1 cellular context compared by ENCODE assay signal in the genomic region with DNA sequence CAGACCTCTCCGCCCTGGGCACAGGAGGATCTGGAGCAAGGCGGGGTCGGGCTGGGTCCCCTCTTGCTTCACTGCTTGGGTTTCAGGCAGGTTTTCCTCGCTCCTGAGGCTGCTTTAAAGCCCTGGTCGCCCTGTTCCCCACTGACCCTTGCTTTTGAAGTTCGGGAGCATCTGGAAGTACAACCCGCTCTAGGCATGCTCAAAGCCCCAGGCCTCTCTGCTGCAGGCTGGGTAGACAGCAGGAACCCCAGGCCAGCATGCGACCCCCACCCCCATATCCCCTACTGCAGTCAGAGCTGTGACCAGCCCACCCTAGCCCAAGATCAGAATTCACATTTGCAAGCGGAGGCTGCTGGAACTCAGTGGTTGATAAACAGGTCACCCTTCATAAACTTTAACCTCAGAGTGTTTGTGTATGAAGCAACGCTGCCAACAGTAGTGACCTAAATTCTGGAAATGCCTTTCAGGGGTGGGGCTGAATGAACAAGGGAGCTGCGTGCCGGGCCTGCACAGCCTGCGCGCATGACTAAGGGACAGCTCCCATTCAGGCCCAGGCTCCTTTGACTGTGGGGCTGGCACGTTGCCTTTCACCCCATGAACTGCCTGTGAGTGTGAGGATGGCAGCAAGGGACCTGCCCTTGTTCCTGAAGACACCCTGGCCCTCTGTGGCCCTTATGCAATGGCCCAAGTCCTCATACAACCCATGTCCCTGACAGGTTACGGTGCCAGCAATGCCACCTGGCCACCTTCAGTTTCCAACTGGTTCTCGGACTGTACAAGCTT.
TF ChIP-seq lines count a peak whose summit lies in the region.

No MANE protein-coding gene starts in this region.

TF ChIP-seq in K562, 482 proteins besides CTCF, POLR2A, EP300 and RAD21 (continued from another document and continues in another):
- TF ChIP-seq, protein P1, sequence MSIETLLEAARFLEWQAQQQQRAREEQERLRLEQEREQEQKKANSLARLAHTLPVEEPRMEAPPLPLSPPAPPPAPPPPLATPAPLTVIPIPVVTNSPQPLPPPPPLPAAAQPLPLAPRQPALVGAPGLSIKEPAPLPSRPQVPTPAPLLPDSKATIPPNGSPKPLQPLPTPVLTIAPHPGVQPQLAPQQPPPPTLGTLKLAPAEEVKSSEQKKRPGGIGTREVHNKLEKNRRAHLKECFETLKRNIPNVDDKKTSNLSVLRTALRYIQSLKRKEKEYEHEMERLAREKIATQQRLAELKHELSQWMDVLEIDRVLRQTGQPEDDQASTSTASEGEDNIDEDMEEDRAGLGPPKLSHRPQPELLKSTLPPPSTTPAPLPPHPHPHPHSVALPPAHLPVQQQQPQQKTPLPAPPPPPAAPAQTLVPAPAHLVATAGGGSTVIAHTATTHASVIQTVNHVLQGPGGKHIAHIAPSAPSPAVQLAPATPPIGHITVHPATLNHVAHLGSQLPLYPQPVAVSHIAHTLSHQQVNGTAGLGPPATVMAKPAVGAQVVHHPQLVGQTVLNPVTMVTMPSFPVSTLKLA (conservative IDR thresholded peaks at IDR 0.05), result peak; percentile 9 to 13; a peak in 1 of 4 replicates
- TF ChIP-seq, protein P2, sequence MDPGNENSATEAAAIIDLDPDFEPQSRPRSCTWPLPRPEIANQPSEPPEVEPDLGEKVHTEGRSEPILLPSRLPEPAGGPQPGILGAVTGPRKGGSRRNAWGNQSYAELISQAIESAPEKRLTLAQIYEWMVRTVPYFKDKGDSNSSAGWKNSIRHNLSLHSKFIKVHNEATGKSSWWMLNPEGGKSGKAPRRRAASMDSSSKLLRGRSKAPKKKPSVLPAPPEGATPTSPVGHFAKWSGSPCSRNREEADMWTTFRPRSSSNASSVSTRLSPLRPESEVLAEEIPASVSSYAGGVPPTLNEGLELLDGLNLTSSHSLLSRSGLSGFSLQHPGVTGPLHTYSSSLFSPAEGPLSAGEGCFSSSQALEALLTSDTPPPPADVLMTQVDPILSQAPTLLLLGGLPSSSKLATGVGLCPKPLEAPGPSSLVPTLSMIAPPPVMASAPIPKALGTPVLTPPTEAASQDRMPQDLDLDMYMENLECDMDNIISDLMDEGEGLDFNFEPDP (CRISPR knock-in tag; IDR thresholded peaks at IDR 0.05), result no peak
- TF ChIP-seq E2F3 (CRISPR knock-in tag; IDR thresholded peaks at IDR 0.05) (no peak), ZNF224 (CRISPR knock-in tag; IDR thresholded peaks at IDR 0.05) (no peak), FOXP1 (CRISPR knock-in tag; IDR thresholded peaks at IDR 0.05) (no peak), TEAD2 (tag; IDR thresholded peaks at IDR 0.05) (peak; percentile 79; the same call in 1 of the 2 replicates), ZNF134 (CRISPR knock-in tag; conservative IDR thresholded peaks at IDR 0.05) (no peak), CBX2 (IDR thresholded peaks at IDR 0.05; ENCODE audit: insufficient read depth, low read length, poor library complexity, severe bottlenecking) (no peak), HDGF (IDR thresholded peaks at IDR 0.05) (no peak), ZFP1 (CRISPR knock-in tag; IDR thresholded peaks at IDR 0.05) (no peak), PHF21A (IDR thresholded peaks at IDR 0.05; ENCODE audit: borderline replicate concordance, low read depth) (no peak), FOXA3 (CRISPR knock-in tag; conservative IDR thresholded peaks at IDR 0.05 in 1 of 2, IDR thresholded peaks at IDR 0.05 in 1 of 2) (no peak), ADNP (tag; IDR thresholded peaks at IDR 0.05) (no peak), MAZ (CRISPR knock-in tag; conservative IDR thresholded peaks at IDR 0.05 in 1 of 2, IDR thresholded peaks at IDR 0.05 in 1 of 2) (no peak), MTA2 (IDR thresholded peaks at IDR 0.05; ENCODE audit: low read depth) (no peak), ZNF707 (CRISPR knock-in tag; conservative IDR thresholded peaks at IDR 0.05) (no peak), ZNF212 (CRISPR knock-in tag; IDR thresholded peaks at IDR 0.05) (no peak), PPARD (CRISPR knock-in tag; IDR thresholded peaks at IDR 0.05) (no peak), POLR2AphosphoS2 (IDR thresholded peaks at IDR 0.05; ENCODE audit: low read length) (no peak), MTA3 (IDR thresholded peaks at IDR 0.05; ENCODE audit: borderline replicate concordance) (no peak), HDAC1 (IDR thresholded peaks at IDR 0.05) (0 out of 4 replicates have a peak, but pooled peaks of 1 of the 2 experiments have one; percentile 7), NFE2 (IDR thresholded peaks at IDR 0.05; ENCODE audit: low read depth) (0 out of 2 replicates have a peak, but pooled peaks have one; percentile 10), TEAD1 (CRISPR knock-in tag; IDR thresholded peaks at IDR 0.05) (peak; percentile 48 to 93; a peak in 2 of 4 replicates), CHD1 (IDR thresholded peaks at IDR 0.05; ENCODE audit: low read length) (no peak), SMAD4 (CRISPR knock-in tag; conservative IDR thresholded peaks at IDR 0.05) (no peak), CHD4 (IDR thresholded peaks at IDR 0.05; ENCODE audit: insufficient read depth, insufficient replicate concordance, low read depth, low read length, poor library complexity, severe bottlenecking) (no peak), FOXK2 (conservative IDR thresholded peaks at IDR 0.05 in 1 of 2, IDR thresholded peaks at IDR 0.05 in 1 of 2; ENCODE audit: low read depth in 2 of 2) (no peak), ZKSCAN8 (CRISPR knock-in tag; IDR thresholded peaks at IDR 0.05) (no peak), ZNF644 (tag; IDR thresholded peaks at IDR 0.05; ENCODE audit: low read depth) (no peak)
- TF ChIP-seq, protein P3, sequence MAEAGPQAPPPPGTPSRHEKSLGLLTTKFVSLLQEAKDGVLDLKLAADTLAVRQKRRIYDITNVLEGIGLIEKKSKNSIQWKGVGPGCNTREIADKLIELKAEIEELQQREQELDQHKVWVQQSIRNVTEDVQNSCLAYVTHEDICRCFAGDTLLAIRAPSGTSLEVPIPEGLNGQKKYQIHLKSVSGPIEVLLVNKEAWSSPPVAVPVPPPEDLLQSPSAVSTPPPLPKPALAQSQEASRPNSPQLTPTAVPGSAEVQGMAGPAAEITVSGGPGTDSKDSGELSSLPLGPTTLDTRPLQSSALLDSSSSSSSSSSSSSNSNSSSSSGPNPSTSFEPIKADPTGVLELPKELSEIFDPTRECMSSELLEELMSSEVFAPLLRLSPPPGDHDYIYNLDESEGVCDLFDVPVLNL (CRISPR knock-in tag; IDR thresholded peaks at IDR 0.05; ENCODE audit: low read depth), result no peak
- TF ChIP-seq, protein P4, sequence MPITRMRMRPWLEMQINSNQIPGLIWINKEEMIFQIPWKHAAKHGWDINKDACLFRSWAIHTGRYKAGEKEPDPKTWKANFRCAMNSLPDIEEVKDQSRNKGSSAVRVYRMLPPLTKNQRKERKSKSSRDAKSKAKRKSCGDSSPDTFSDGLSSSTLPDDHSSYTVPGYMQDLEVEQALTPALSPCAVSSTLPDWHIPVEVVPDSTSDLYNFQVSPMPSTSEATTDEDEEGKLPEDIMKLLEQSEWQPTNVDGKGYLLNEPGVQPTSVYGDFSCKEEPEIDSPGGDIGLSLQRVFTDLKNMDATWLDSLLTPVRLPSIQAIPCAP (CRISPR knock-in tag; IDR thresholded peaks at IDR 0.05; ENCODE audit: borderline replicate concordance), result no peak
- TF ChIP-seq, protein P5, sequence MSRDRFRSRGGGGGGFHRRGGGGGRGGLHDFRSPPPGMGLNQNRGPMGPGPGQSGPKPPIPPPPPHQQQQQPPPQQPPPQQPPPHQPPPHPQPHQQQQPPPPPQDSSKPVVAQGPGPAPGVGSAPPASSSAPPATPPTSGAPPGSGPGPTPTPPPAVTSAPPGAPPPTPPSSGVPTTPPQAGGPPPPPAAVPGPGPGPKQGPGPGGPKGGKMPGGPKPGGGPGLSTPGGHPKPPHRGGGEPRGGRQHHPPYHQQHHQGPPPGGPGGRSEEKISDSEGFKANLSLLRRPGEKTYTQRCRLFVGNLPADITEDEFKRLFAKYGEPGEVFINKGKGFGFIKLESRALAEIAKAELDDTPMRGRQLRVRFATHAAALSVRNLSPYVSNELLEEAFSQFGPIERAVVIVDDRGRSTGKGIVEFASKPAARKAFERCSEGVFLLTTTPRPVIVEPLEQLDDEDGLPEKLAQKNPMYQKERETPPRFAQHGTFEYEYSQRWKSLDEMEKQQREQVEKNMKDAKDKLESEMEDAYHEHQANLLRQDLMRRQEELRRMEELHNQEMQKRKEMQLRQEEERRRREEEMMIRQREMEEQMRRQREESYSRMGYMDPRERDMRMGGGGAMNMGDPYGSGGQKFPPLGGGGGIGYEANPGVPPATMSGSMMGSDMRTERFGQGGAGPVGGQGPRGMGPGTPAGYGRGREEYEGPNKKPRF (IDR thresholded peaks at IDR 0.05; ENCODE audit: low read depth, low read length), result no peak
- TF ChIP-seq, protein P6, sequence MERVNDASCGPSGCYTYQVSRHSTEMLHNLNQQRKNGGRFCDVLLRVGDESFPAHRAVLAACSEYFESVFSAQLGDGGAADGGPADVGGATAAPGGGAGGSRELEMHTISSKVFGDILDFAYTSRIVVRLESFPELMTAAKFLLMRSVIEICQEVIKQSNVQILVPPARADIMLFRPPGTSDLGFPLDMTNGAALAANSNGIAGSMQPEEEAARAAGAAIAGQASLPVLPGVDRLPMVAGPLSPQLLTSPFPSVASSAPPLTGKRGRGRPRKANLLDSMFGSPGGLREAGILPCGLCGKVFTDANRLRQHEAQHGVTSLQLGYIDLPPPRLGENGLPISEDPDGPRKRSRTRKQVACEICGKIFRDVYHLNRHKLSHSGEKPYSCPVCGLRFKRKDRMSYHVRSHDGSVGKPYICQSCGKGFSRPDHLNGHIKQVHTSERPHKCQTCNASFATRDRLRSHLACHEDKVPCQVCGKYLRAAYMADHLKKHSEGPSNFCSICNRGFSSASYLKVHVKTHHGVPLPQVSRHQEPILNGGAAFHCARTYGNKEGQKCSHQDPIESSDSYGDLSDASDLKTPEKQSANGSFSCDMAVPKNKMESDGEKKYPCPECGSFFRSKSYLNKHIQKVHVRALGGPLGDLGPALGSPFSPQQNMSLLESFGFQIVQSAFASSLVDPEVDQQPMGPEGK (CRISPR knock-in tag; IDR thresholded peaks at IDR 0.05; ENCODE audit: borderline replicate concordance), result no peak
- TF ChIP-seq, protein P7, sequence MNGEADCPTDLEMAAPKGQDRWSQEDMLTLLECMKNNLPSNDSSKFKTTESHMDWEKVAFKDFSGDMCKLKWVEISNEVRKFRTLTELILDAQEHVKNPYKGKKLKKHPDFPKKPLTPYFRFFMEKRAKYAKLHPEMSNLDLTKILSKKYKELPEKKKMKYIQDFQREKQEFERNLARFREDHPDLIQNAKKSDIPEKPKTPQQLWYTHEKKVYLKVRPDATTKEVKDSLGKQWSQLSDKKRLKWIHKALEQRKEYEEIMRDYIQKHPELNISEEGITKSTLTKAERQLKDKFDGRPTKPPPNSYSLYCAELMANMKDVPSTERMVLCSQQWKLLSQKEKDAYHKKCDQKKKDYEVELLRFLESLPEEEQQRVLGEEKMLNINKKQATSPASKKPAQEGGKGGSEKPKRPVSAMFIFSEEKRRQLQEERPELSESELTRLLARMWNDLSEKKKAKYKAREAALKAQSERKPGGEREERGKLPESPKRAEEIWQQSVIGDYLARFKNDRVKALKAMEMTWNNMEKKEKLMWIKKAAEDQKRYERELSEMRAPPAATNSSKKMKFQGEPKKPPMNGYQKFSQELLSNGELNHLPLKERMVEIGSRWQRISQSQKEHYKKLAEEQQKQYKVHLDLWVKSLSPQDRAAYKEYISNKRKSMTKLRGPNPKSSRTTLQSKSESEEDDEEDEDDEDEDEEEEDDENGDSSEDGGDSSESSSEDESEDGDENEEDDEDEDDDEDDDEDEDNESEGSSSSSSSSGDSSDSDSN (IDR thresholded peaks at IDR 0.05; ENCODE audit: borderline replicate concordance in 1 of 2, low read depth in 2 of 2, low read length in 2 of 2), result no peak
